ENCODE assay signal across 1 cellular context in genomic region chr11:66638177-66639065, GRCh38.
TF ChIP-seq lines count a peak whose summit lies in the region.

Gene RBM4, plus strand, starts transcription at chr11:66638703. Its CDS starts 1,009 bp downstream, at chr11:66639712.

TF ChIP-seq in K562, 482 proteins besides CTCF, POLR2A, EP300 and RAD21 (continued from another document and continues in another):
- TF ChIP-seq CUX1 (CRISPR knock-in tag; IDR thresholded peaks at IDR 0.05) = peak; percentile 57; the same call in 1 of the 2 replicates
- TF ChIP-seq ARID3B (CRISPR knock-in tag; IDR thresholded peaks at IDR 0.05; ENCODE audit: borderline replicate concordance) = no peak
- TF ChIP-seq MLX (CRISPR knock-in tag; conservative IDR thresholded peaks at IDR 0.05) = no peak
- TF ChIP-seq ZNF639 (CRISPR knock-in tag; conservative IDR thresholded peaks at IDR 0.05 in 1 of 2, IDR thresholded peaks at IDR 0.05 in 1 of 2) = no peak
- TF ChIP-seq CHD7 (IDR thresholded peaks at IDR 0.05; ENCODE audit: low read depth, low read length) = peak; percentile 5
- TF ChIP-seq ZNF282 (CRISPR knock-in tag; IDR thresholded peaks at IDR 0.05) = no peak
- TF ChIP-seq ZSCAN32 (CRISPR knock-in tag; IDR thresholded peaks at IDR 0.05) = no peak
- TF ChIP-seq RBFOX2 (IDR thresholded peaks at IDR 0.05; ENCODE audit: low read depth, low read length) = peak; percentile 98
- TF ChIP-seq TAF7 (tag; IDR thresholded peaks at IDR 0.05) = peak; percentile 81
- TF ChIP-seq MEIS2 (IDR thresholded peaks at IDR 0.05; ENCODE audit: partially characterized antibody) = no peak
- peak; percentile 18; the same call in 1 of the 2 replicates for TF ChIP-seq CC2D1A (IDR thresholded peaks at IDR 0.05)
- no peak for TF ChIP-seq MCM3 (IDR thresholded peaks at IDR 0.05)
- peak; percentile 37 to 57; a peak in 2 of 4 replicates for TF ChIP-seq ARNT (IDR thresholded peaks at IDR 0.05)
- TF ChIP-seq NEUROD1 (IDR thresholded peaks at IDR 0.05; ENCODE audit: borderline replicate concordance, low read depth, low read length, partially characterized antibody) = peak; percentile 89
- TF ChIP-seq SAP30 (IDR thresholded peaks at IDR 0.05; ENCODE audit: borderline replicate concordance, insufficient read depth, low read depth, low read length, poor library complexity, severe bottlenecking) = peak; percentile 63
- TF ChIP-seq PPARD (CRISPR knock-in tag; IDR thresholded peaks at IDR 0.05) = no peak
- no peak for TF ChIP-seq PHB2 (IDR thresholded peaks at IDR 0.05; ENCODE audit: low read depth)
- peak; percentile 82 for TF ChIP-seq THRB (CRISPR knock-in tag; conservative IDR thresholded peaks at IDR 0.05)
- no peak for TF ChIP-seq MXI1 (IDR thresholded peaks at IDR 0.05; ENCODE audit: low read depth, low read length)
- peak; percentile 42; the same call in 1 of the 2 replicates for TF ChIP-seq GTF2F1 (IDR thresholded peaks at IDR 0.05; ENCODE audit: low read depth, low read length)
- TF ChIP-seq ZC3H8 (IDR thresholded peaks at IDR 0.05) = 0 out of 2 replicates have a peak, but pooled peaks have one; percentile 12
- no peak for TF ChIP-seq TAF15 (IDR thresholded peaks at IDR 0.05; ENCODE audit: low read depth, low read length)
- no peak for TF ChIP-seq NR0B1 (IDR thresholded peaks at IDR 0.05; ENCODE audit: partially characterized antibody)
- no peak for TF ChIP-seq DEAF1 (CRISPR knock-in tag; IDR thresholded peaks at IDR 0.05)
- TF ChIP-seq TAF1 (IDR thresholded peaks at IDR 0.05; ENCODE audit: control insufficient read depth, extremely low read depth, insufficient read depth, low read length, severe bottlenecking) = peak; percentile 89
- 0 out of 2 replicates have a peak, but pooled peaks have one; percentile 6 for TF ChIP-seq SOX6 (IDR thresholded peaks at IDR 0.05)
- TF ChIP-seq ZNF511 (CRISPR knock-in tag; IDR thresholded peaks at IDR 0.05) = no peak
- TF ChIP-seq SRF (CRISPR knock-in tag; IDR thresholded peaks at IDR 0.05) = peak; percentile 14 to 48; a peak in 1 of 4 replicates
- no peak for TF ChIP-seq RBM15 (IDR thresholded peaks at IDR 0.05; ENCODE audit: insufficient read depth, low read length)
